In genomic region chr5:90410178-90410762, GRCh38 we compare ENCODE assay signal across 9 cellular contexts. TPM values are rescaled to one million over a fixed set of nuclear protein-coding genes. Genes with fewer than 3 reads are reported as not detected.
DNase-seq lines count a peak whose midpoint lies in the region; ATAC-seq and TF ChIP-seq lines count a peak whose summit lies in the region.
"Had no signal": no experiment of that assay in that cellular context is flagged by ENCODE, and none has a peak within 500 bp of the region (broad histone marks: within the 10 kb centered on the region; RNA-seq: fewer than 3 reads in every experiment).

No MANE protein-coding gene starts in this region.

- H3K27me3 Mint-ChIP-seq in activated CD4-positive, alpha-beta T cell treated with anti-CD3 and anti-CD28 coated beads for 36 hours: no peaks in the 10 kb centered on the region
- H3K27me3 Mint-ChIP-seq: activated naive CD8-positive, alpha-beta T cell treated with anti-CD3 and anti-CD28 coated beads, Interleukin-2, amount 10 ng/mL, durations not matched to agents 7 days and 5 days had no signal

- H3K9ac ChIP-seq in PC-3 (ENCODE audit: low read length): peak overlapping the region; percentile 94

- ATAC-seq in PC-3: no peak
- ATAC-seq in GM21717 (IDR thresholded peaks at IDR 0.05; ENCODE audit: unreplicated experiment): no peak
- no peak for ATAC-seq in GM18502 (IDR thresholded peaks at IDR 0.05; ENCODE audit: poor library complexity, unreplicated experiment)
- no peak for ATAC-seq in activated CD4-positive, alpha-beta T cell treated with anti-CD3 and anti-CD28 coated beads for 36 hours
- no peak for ATAC-seq in GM21526 (IDR thresholded peaks at IDR 0.05; ENCODE audit: low FRiP score, unreplicated experiment)

- 0 out of 2 replicates have a peak, but pooled peaks cover 1% of the 10 kb centered on the region for H3K36me3 ChIP-seq in PC-3 (ENCODE audit: low read depth, low read length)

- CTCF ChIA-PET in PC-3 (lab: Charles Lee): interaction anchor here (0.6 to 0.7 kb wide), 2 partner anchors 108 to 633 kb away, joined by 3 read pairs; no protein-coding TSS in a partner anchor
- CTCF ChIA-PET in activated CD4-positive, alpha-beta T cell treated with anti-CD3 and anti-CD28 coated beads for 36 hours (lab: Charles Lee): interaction anchor here (0.7 to 1.5 kb wide), 11 partner anchors 22 to 1681 kb away, joined by 3 to 7 read pairs (median 3); partner anchors contain the start of genes LYSMD3, MBLAC2 and POLR3G

- H4K20me1 ChIP-seq in PC-3 (ENCODE audit: low read length): no peaks in the 10 kb centered on the region

- H3K4me3 Mint-ChIP-seq in activated CD4-positive, alpha-beta T cell treated with anti-CD3 and anti-CD28 coated beads for 36 hours: no peak overlapping the region
- H3K4me3 Mint-ChIP-seq: activated naive CD8-positive, alpha-beta T cell treated with anti-CD3 and anti-CD28 coated beads, Interleukin-2, amount 10 ng/mL, durations not matched to agents 7 days and 5 days had no signal

- intact Hi-C loops in PC-3 (cut with micrococcal nuclease): no loop called here
- intact Hi-C loops in activated CD4-positive, alpha-beta T cell treated with anti-CD3 and anti-CD28 coated beads for 36 hours (cut with DNase I, micrococcal nuclease): loop anchor here in 1 of 2 experiments (1.0 kb wide), 1 partner anchor 119 kb away; the partner anchor contains the start of gene LYSMD3

- H3K4me3 ChIP-seq in GM12865 (ENCODE audit: low read depth, low read length) (peak overlapping the region; percentile 95), PC-3 (ENCODE audit: low read length) (peak overlapping the region; percentile 74), skeletal muscle cell (ENCODE audit: low read depth, low read length) (peak overlapping the region; percentile 71)

- H3F3A ChIP-seq in PC-3 (ENCODE audit: low read length, unreplicated experiment): peaks cover 8% of the 10 kb centered on the region

- no peak overlapping the region for H3K27ac Mint-ChIP-seq in activated CD4-positive, alpha-beta T cell treated with anti-CD3 and anti-CD28 coated beads for 36 hours
- H3K27ac Mint-ChIP-seq: activated naive CD8-positive, alpha-beta T cell treated with anti-CD3 and anti-CD28 coated beads, Interleukin-2, amount 10 ng/mL, durations not matched to agents 7 days and 5 days had no signal

- BruUV-seq in PC-3 (replicated peaks; lab: Mats Ljungman, UMichigan): TSS peak; percentile 93

- POLR2A ChIA-PET in PC-3 (lab: Charles Lee; ENCODE audit: unreplicated experiment): interaction anchor here (0.5 to 1.0 kb wide), 8 partner anchors 21 to 328 kb away, joined by 3 to 5 read pairs (median 4); no protein-coding TSS in a partner anchor
- POLR2A ChIA-PET in activated CD4-positive, alpha-beta T cell treated with anti-CD3 and anti-CD28 coated beads for 36 hours (lab: Charles Lee): interaction anchor here (0.6 to 1.7 kb wide), 4 partner anchors 10 to 119 kb away, joined by 3 to 5 read pairs (median 4); partner anchors contain the start of genes LYSMD3, MBLAC2 and POLR3G

- peaks cover 35% of the 10 kb centered on the region for H3K4me1 ChIP-seq in PC-3 (ENCODE audit: insufficient read depth, low read length)

- H3K27ac ChIP-seq in PC-3 (ENCODE audit: low read length): peak overlapping the region; percentile 62

- peaks cover 46% of the 10 kb centered on the region for H3K79me2 ChIP-seq in PC-3 (ENCODE audit: low read length)

- no peaks in the 10 kb centered on the region for H3K9me3 ChIP-seq in PC-3 (ENCODE audit: low read length)

- peaks cover 14% of the 10 kb centered on the region for H3K36me3 Mint-ChIP-seq in activated CD4-positive, alpha-beta T cell treated with anti-CD3 and anti-CD28 coated beads for 36 hours (ENCODE audit: low read depth)

- H3K9me2 ChIP-seq in PC-3 (replicated peaks; ENCODE audit: low read length): no peaks in the 10 kb centered on the region

- H3K4me2 ChIP-seq in PC-3 (ENCODE audit: low read length): peak overlapping the region; percentile 84

- H2AFZ ChIP-seq in PC-3 (ENCODE audit: low read length): peak overlapping the region; percentile 73

- DNase-seq in GM12865 (ENCODE audit: low read depth) (no peak), PC-3 (no peak), fibroblast of peridontal ligament (ENCODE audit: extremely low read depth) (peak; percentile 32), skeletal muscle cell (ENCODE audit: low read depth) (no peak)
- DNase-seq in activated CD4-positive, alpha-beta T cell treated with anti-CD3 and anti-CD28 coated beads for 36 hours: no peak

- TF ChIP-seq CTCF in GM12865 (IDR thresholded peaks at IDR 0.05; ENCODE audit: insufficient read depth, low read depth, low read length, missing control alignments): no peak
- TF ChIP-seq CTCF in PC-3 (conservative IDR thresholded peaks at IDR 0.05; ENCODE audit: low read depth, low read length): no peak

- no peaks in the 10 kb centered on the region for H3K27me3 ChIP-seq in PC-3 (ENCODE audit: low read length)

- no peaks in the 10 kb centered on the region for H3K9me3 Mint-ChIP-seq in activated CD4-positive, alpha-beta T cell treated with anti-CD3 and anti-CD28 coated beads for 36 hours (ENCODE audit: low read depth)
- H3K9me3 Mint-ChIP-seq: activated naive CD8-positive, alpha-beta T cell treated with anti-CD3 and anti-CD28 coated beads, Interleukin-2, amount 10 ng/mL, durations not matched to agents 7 days and 5 days had no signal

- peaks cover 20% of the 10 kb centered on the region for H3K4me1 Mint-ChIP-seq in activated CD4-positive, alpha-beta T cell treated with anti-CD3 and anti-CD28 coated beads for 36 hours

RNA-seq across cellular contexts. Expression of gene CETN3, which starts 0.7 kb away (rescaled TPM):
- total RNA-seq in PC-3 (2014; rRNA removed): 28.5 and 39.2 TPM in 2 replicates
- total RNA-seq in activated CD4-positive, alpha-beta T cell treated with anti-CD3 and anti-CD28 coated beads for 36 hours: 10 to 100 TPM; 52.8 to 53.5 TPM
